8 cellular contexts compared by ENCODE assay signal in the genomic region with DNA sequence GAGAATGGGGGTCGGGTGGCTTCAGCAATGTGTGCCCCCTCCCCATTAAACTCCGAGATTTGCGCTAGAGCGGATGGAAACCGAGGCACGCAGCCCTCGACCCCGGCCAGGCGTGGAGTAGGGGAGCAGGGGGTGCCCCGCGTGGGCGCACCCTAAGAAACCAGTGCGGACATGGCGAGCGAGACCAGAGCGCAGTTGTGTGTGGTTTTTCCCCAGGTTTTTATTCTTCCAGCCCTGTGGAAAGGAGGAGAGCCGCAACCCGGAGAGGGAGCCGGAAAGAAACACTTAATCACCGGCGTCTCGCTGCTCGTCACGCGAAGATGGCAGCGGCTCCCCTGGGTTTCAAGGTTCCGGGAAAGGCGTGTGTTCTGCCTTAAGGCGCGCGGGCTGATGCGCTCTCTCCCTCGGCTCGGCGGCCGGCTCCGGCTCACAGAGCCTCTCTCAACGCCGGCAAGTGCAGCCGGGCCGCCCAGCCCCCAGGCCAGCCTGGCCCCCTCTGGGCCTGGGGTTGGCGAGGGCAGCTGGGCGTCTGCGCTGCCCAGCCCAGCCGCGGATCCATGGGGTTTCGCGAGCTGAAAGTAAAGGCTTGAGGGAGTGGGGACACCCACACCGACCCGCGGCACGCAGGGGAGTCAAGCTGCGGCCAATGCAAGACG.
DNase-seq lines count a peak whose midpoint lies in the region; ATAC-seq, FAIRE-seq and TF ChIP-seq lines count a peak whose summit lies in the region.

No MANE protein-coding gene starts in this region.

- H3K4me3 ChIP-seq in CD4-positive, CD25-positive, alpha-beta regulatory T cell (ENCODE audit: low read depth, low read length): peak overlapping the region; percentile 32
- H3K4me3 ChIP-seq in MG63: peak overlapping the region; percentile 29
- peak overlapping the region; percentile 25 for H3K4me3 ChIP-seq in astrocyte of the cerebellum (ENCODE audit: low read depth, low read length)
- H3K4me3 ChIP-seq in iPS-18c (ENCODE audit: insufficient read depth, low read depth, low read length): peak overlapping the region; percentile 42

- no peaks in the 10 kb centered on the region for H3K9me3 Mint-ChIP-seq in CD4-positive, CD25-positive, alpha-beta regulatory T cell

- peak overlapping the region; percentile 91 for H3K27ac ChIP-seq in CD4-positive, CD25-positive, alpha-beta regulatory T cell (ENCODE audit: insufficient read depth, low read length, poor library complexity, severe bottlenecking)

- no peaks in the 10 kb centered on the region for H3K27me3 ChIP-seq in CD4-positive, CD25-positive, alpha-beta regulatory T cell (ENCODE audit: control insufficient read depth, insufficient read depth, low read length)
- H3K27me3 ChIP-seq in MG63: no peaks in the 10 kb centered on the region

- peaks cover 8 to 59% (median 27%) of the 10 kb centered on the region in 4 donors for H3K4me1 Mint-ChIP-seq in CD4-positive, CD25-positive, alpha-beta regulatory T cell

- FAIRE-seq in RCC 7860 (lab: Jason Lieb, UNC): no peak

- peaks cover 59% of the 10 kb centered on the region for H3K4me1 ChIP-seq in CD4-positive, CD25-positive, alpha-beta regulatory T cell (ENCODE audit: control insufficient read depth, insufficient read depth, low read length, poor library complexity, severe bottlenecking)

- no peaks in the 10 kb centered on the region for H3K9me3 ChIP-seq in CD4-positive, CD25-positive, alpha-beta regulatory T cell (ENCODE audit: control insufficient read depth in 2 of 2, low read length in 2 of 2)
- H3K9me3 ChIP-seq in MG63 (no peaks in the 10 kb centered on the region), iPS-18c (ENCODE audit: control insufficient read depth, insufficient read depth, low read length) (peaks cover 14% of the 10 kb centered on the region)

- H3K27me3 Mint-ChIP-seq in CD4-positive, CD25-positive, alpha-beta regulatory T cell: peaks cover 17% of the 10 kb centered on the region

- H3K4me3 Mint-ChIP-seq in CD4-positive, CD25-positive, alpha-beta regulatory T cell: peak overlapping the region; percentile 90 to 97 (median 93)

- H3K36me3 ChIP-seq in CD4-positive, CD25-positive, alpha-beta regulatory T cell (ENCODE audit: control insufficient read depth, insufficient read depth, low read length): no peaks in the 10 kb centered on the region
- no peaks in the 10 kb centered on the region for H3K36me3 ChIP-seq in MG63

- H3K27ac Mint-ChIP-seq in CD4-positive, CD25-positive, alpha-beta regulatory T cell: peak overlapping the region; percentile 94 to 97 (median 95)

- DNase-seq in CD4-positive, CD25-positive, alpha-beta regulatory T cell: peak in 1 of 3 donors; percentile 63
- DNase-seq in MG63 (no peak), astrocyte of the cerebellum (ENCODE audit: low read depth) (no peak), RCC 7860 (ENCODE audit: low spot score) (no peak), foreskin melanocyte (no peak)
- DNase-seq in stimulated activated CD8-positive, alpha-beta memory T cell treated with anti-CD3 and anti-CD28 coated beads, Interleukin-12 subunit alpha, Interleukin-12 subunit beta, amount 100 ng/mL, for 4 hours (ENCODE audit: low read depth): peak; percentile 27

- H3K36me3 Mint-ChIP-seq in CD4-positive, CD25-positive, alpha-beta regulatory T cell: no peaks in the 10 kb centered on the region

- ATAC-seq in CD4-positive, CD25-positive, alpha-beta regulatory T cell (ENCODE audit: low read depth in 2 of 2): no peak
- no peak for ATAC-seq in HG03432 (IDR thresholded peaks at IDR 0.05; ENCODE audit: unreplicated experiment)

- TF ChIP-seq CTCF in astrocyte of the cerebellum (IDR thresholded peaks at IDR 0.05; ENCODE audit: low read depth, low read length, missing control alignments): no peak

- in situ Hi-C loops in astrocyte of the cerebellum (cut with HindIII; ENCODE audit: low sequenced_read_pairs): no loop called here
